In genomic region chr19:29681422-29682235, GRCh38 we compare ENCODE assay signal across 11 cellular contexts. TPM values are rescaled to one million over a fixed set of nuclear protein-coding genes. Genes with fewer than 3 reads are reported as not detected.
DNase-seq lines count a peak whose midpoint lies in the region; ATAC-seq, FAIRE-seq and TF ChIP-seq lines count a peak whose summit lies in the region.
"Had no signal": no experiment of that assay in that cellular context is flagged by ENCODE, and none has a peak within 500 bp of the region (broad histone marks: within the 10 kb centered on the region; RNA-seq: fewer than 3 reads in every experiment).

No MANE protein-coding gene starts in this region.

- WGBS in transverse colon (ENCODE audit: low coverage in 1 of 2), 2 donors: 82 to 100% methylated on average over 1 to 13 of the region's 13 CpGs

- H3K4me3 ChIP-seq in transverse colon: no peak overlapping the region
- H3K4me3 ChIP-seq: pancreas had no signal

- no peak for FAIRE-seq in GM12891 (lab: Jason Lieb, UNC)
- FAIRE-seq: pancreas had no signal

- no peaks in the 10 kb centered on the region for H3K36me3 Mint-ChIP-seq in HFFc6 (ENCODE audit: low read depth)

- no peak for TF ChIP-seq CTCF in transverse colon (IDR thresholded peaks at IDR 0.05)
- TF ChIP-seq CTCF in HFFc6 (IDR thresholded peaks at IDR 0.05): no peak

- no peak for ATAC-seq in GM18511 (IDR thresholded peaks at IDR 0.05; ENCODE audit: unreplicated experiment)

- H3K9me3 ChIP-seq in transverse colon: no peaks in the 10 kb centered on the region
- H3K9me3 ChIP-seq: pancreas had no signal

- no peak overlapping the region for H3K4me3 Mint-ChIP-seq in HFFc6

- in situ Hi-C loops in transverse colon (cut with MboI; ENCODE audit: low pct_ligation_motif_present in 1 of 4, low pct_unique_long_range_greater_than_20kb in 1 of 4, low sequenced_read_pairs in 3 of 4): no loop called here

- peak overlapping the region in 3 of 4 donors; percentile 47 to 55 (median 53) for H3K27ac ChIP-seq in transverse colon
- H3K27ac ChIP-seq: pancreas had no signal

- intact Hi-C loops in transverse colon (cut with DNase I; ENCODE audit: low total_unique reads): no loop called here

- peaks cover 0 to 38% (median 10%) of the 10 kb centered on the region in 4 donors for H3K4me1 ChIP-seq in transverse colon
- H3K4me1 ChIP-seq: pancreas had no signal

- no peaks in the 10 kb centered on the region for H3K9me3 Mint-ChIP-seq in HFFc6

- H3K27me3 ChIP-seq in transverse colon: no peaks in the 10 kb centered on the region
- H3K27me3 ChIP-seq: pancreas had no signal

- DNase-seq in activated T-cell treated with anti-CD3 and anti-CD28 coated beads, Interleukin-2, amount 50 U/mL, for 1 hour: peak; percentile 23
- DNase-seq in activated T-cell treated with anti-CD3 and anti-CD28 coated beads for 4 hours (no peak), astrocyte of the hippocampus (ENCODE audit: low read depth, low spot score) (peak; percentile 75), medulla oblongata (ENCODE audit: extremely low spot score) (peak; percentile 53), transverse colon (no peak), HFFc6 (no peak), GM12891 (ENCODE audit: insufficient read length, low spot score) (no peak)
- DNase-seq: effector memory CD4-positive, alpha-beta T cell; NCI-H446 had no signal

- H3K27me3 Mint-ChIP-seq in HFFc6 (ENCODE audit: insufficient read depth): no peaks in the 10 kb centered on the region; the same call in none of the 2 replicates

- no peak overlapping the region for H3K27ac Mint-ChIP-seq in HFFc6

- TF ChIP-seq POLR2A in transverse colon (IDR thresholded peaks at IDR 0.05) (no peak), GM12891 (IDR thresholded peaks at IDR 0.05; ENCODE audit: low read depth, low read length) (no peak)

- no peaks in the 10 kb centered on the region for H3K36me3 ChIP-seq in transverse colon
- H3K36me3 ChIP-seq: pancreas had no signal

- H3K4me1 Mint-ChIP-seq in HFFc6 (ENCODE audit: low read depth): peaks cover 7% of the 10 kb centered on the region

- TF ChIP-seq EP300 in transverse colon (IDR thresholded peaks at IDR 0.05; ENCODE audit: low read depth): no peak

TF ChIP-seq in GM12891, 5 proteins besides CTCF, POLR2A, EP300 and RAD21:
- no peak for TF ChIP-seq POLR2AphosphoS5 (IDR thresholded peaks at IDR 0.05; ENCODE audit: low read depth, low read length)
- no peak for TF ChIP-seq PAX5 (IDR thresholded peaks at IDR 0.05; ENCODE audit: insufficient read depth, low read length, severe bottlenecking)

RNA-seq across cellular contexts. Expression of gene PLEKHF1, which starts 16.4 kb away (rescaled TPM):
- total RNA-seq in transverse colon: 10 to 100 TPM in 3 of 4 donors, 1 to 10 TPM in 1; 8.6 to 38.8 (median 14.2) TPM
- 1 to 10 TPM; 1.4 to 2.8 (median 2.6) TPM for total RNA-seq in HFFc6 (2021; fragmentation: NEBNext Ultra II Directional; extraction: Animal tissue kit (Norgen Biotek cat#: 25700))
- polyA plus RNA-seq in GM12891 (2012; ENCODE audit: low read depth, missing spikeins): 5.1 TPM

RNA-seq across cellular contexts. Expression of gene C19orf12, which starts 33.4 kb away (rescaled TPM):
- 10 to 100 TPM; 13.9 to 33.3 (median 21.4) TPM for total RNA-seq in transverse colon
- 10 to 100 TPM; 23.3 to 32.7 (median 24.7) TPM for total RNA-seq in HFFc6 (2021; fragmentation: NEBNext Ultra II Directional; extraction: Animal tissue kit (Norgen Biotek cat#: 25700))
- polyA plus RNA-seq in GM12891 (2012; ENCODE audit: low read depth, missing spikeins): 10.3 TPM

Comparison
In these comparisons a context has a peak if more than half of its experiments do, and no peak if none do; other contexts are left out.
1. DNase-seq: peak in activated T-cell treated with anti-CD3 and anti-CD28 coated beads, Interleukin-2, amount 50 U/mL, for 1 hour (single experiment), astrocyte of the hippocampus (single experiment) and medulla oblongata (single experiment); none in activated T-cell treated with anti-CD3 and anti-CD28 coated beads for 4 hours (single experiment), transverse colon (single experiment), HFFc6 (single experiment) and GM12891 (single experiment).